In the genomic region with DNA sequence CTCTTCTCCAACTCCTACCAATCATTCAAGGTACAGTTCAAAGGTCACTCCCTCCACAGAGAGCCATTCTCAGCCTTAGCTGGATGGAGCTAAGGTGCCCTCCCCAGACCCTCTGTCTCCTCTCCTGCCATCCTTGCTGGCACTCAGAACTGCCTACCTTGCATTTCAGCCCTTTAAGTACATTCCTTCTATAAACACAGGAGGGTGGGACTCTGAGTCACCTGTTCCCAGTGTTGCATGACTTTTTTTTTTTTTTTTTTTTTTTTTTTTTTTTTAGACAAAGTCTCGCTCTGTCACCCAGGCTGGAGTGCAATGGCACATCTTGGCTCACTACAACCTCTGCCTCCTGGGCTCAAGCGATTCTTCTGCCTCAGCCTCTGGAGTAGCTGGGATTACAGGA, we compare ENCODE assay signal across 8 cellular contexts. TPM values are rescaled to one million over a fixed set of nuclear protein-coding genes. Genes with fewer than 3 reads are reported as not detected.
A peak's percentile ranks its signal among the peaks of the same experiment; 100 is the strongest.
DNase-seq lines count a peak whose midpoint lies in the region; ATAC-seq, FAIRE-seq and TF ChIP-seq lines count a peak whose summit lies in the region.
"Not testable (repeated sequence)": the region's sequence is repeated elsewhere in the genome, so short reads cannot be mapped to it uniquely, and the experiment has no call there.
"Had no signal": no experiment of that assay in that cellular context is flagged by ENCODE, and none has a peak within 500 bp of the region (broad histone marks: within the 10 kb centered on the region; RNA-seq: fewer than 3 reads in every experiment).

No MANE protein-coding gene starts in this region.

- not testable (repeated sequence) for H3K79me2 ChIP-seq in K562 (ENCODE audit: control insufficient read depth, insufficient read depth, low read length)

- DNase-seq in ELR (ENCODE audit: low read depth) (peak; percentile 65), HuH-7.5 (ENCODE audit: low spot score) (peak; percentile 23), NCI-H2171 treated with DMSO at 0.1 percent for 48 hours (lab: John Stamatoyannopoulos, UW) (peak; percentile 71), prostate gland (ENCODE audit: low spot score) (peak; percentile 46)
- DNase-seq in K562 (ENCODE audit: extremely low read depth in 1 of 4, low spot score in 3 of 4); esophagus squamous epithelium (lab: John Stamatoyannopoulos, UW); left lung: not testable (repeated sequence)

- in situ Hi-C loops in K562 (cut with MboI) = not testable (repeated sequence)

- TF ChIP-seq CTCF in K562 (IDR thresholded peaks at IDR 0.05 in 2 of 3, conservative IDR thresholded peaks at IDR 0.05 in 1 of 3; ENCODE audit: insufficient read depth in 2 of 3, low read depth in 1 of 3, low read length in 3 of 3); esophagus squamous epithelium (IDR thresholded peaks at IDR 0.05); left lung (IDR thresholded peaks at IDR 0.05); prostate gland (IDR thresholded peaks at IDR 0.05): not testable (repeated sequence)

- not testable (repeated sequence) for H3K9ac ChIP-seq in K562 (ENCODE audit: insufficient read depth in 1 of 2, low read depth in 2 of 2, low read length in 2 of 2)

- H2AFZ ChIP-seq in K562 (ENCODE audit: low read depth, low read length) = not testable (repeated sequence)

- H3K9me3 ChIP-seq in K562 (replicated peaks; ENCODE audit: control insufficient read depth, insufficient read depth, low read depth, low read length); esophagus squamous epithelium; left lung; prostate gland: not testable (repeated sequence)

- H3K27ac ChIP-seq in K562 (ENCODE audit: extremely low read depth, low read depth, low read length); left lung; prostate gland: not testable (repeated sequence)
- peak overlapping the region in 3 of 4 donors; percentile 69 to 84 (median 82) for H3K27ac ChIP-seq in esophagus squamous epithelium

- POLR2A ChIA-PET in K562 (lab: Yijun Ruan, JAX) = interaction anchor here (1.0 kb wide), 1 partner anchor 10 kb away, joined by 4 read pairs; no protein-coding TSS in a partner anchor

- not testable (repeated sequence) for H3K36me3 ChIP-seq in K562 (ENCODE audit: control insufficient read depth, insufficient read depth, low read length); esophagus squamous epithelium; left lung; prostate gland

- TF ChIP-seq RAD21 in K562 (CRISPR knock-in tag; conservative IDR thresholded peaks at IDR 0.05 in 1 of 2, IDR thresholded peaks at IDR 0.05 in 1 of 2) = not testable (repeated sequence)

- CTCF ChIA-PET in K562 (lab: Yijun Ruan, JAX; ENCODE audit: low intra/inter-chr PET ratio) = not testable (repeated sequence)

- not testable (repeated sequence) for TF ChIP-seq POLR2A in K562 (conservative IDR thresholded peaks at IDR 0.05); esophagus squamous epithelium (IDR thresholded peaks at IDR 0.05); prostate gland (IDR thresholded peaks at IDR 0.05)

- not testable (repeated sequence) for H3K4me1 ChIP-seq in K562 (replicated peaks in 1 of 2; ENCODE audit: control insufficient read depth in 2 of 2, insufficient read depth in 2 of 2, low read length in 2 of 2); left lung; prostate gland (replicated peaks)
- peaks cover 0 to 28% (median 5%) of the 10 kb centered on the region in 3 donors for H3K4me1 ChIP-seq in esophagus squamous epithelium

- no CpG with 5 or more reads among the region's 2 CpGs for WGBS in K562 (ENCODE audit: insufficient coverage, low coverage, missing lambda C conversion rate)
- WGBS in esophagus squamous epithelium, 2 donors = 61 to 69% methylated on average over 2 of the region's 2 CpGs
- WGBS in prostate gland = 59% methylated on average over 2 of the region's 2 CpGs

- H4K20me1 ChIP-seq in K562 (replicated peaks; ENCODE audit: control insufficient read depth, insufficient read depth, low read length) = not testable (repeated sequence)

- intact Hi-C loops in K562 (cut with micrococcal nuclease); esophagus squamous epithelium (cut with DNase I); left lung (cut with DNase I); prostate gland (cut with DNase I): not testable (repeated sequence)

- H3K27me3 ChIP-seq in K562 (ENCODE audit: control insufficient read depth in 2 of 2, insufficient read depth in 2 of 2, low read length in 2 of 2); esophagus squamous epithelium; left lung; prostate gland (replicated peaks; ENCODE audit: insufficient read depth): not testable (repeated sequence)

- ATAC-seq in K562 = not testable (repeated sequence)
- ATAC-seq in left lung = peak; percentile 95

- not testable (repeated sequence) for H3K4me3 ChIP-seq in K562, esophagus squamous epithelium, left lung, prostate gland

- TF ChIP-seq EP300 in K562 (IDR thresholded peaks at IDR 0.05; ENCODE audit: low read length) = not testable (repeated sequence)

- not testable (repeated sequence) for FAIRE-seq in K562 (lab: Jason Lieb, UNC)

- not testable (repeated sequence) for BruUV-seq in K562 (replicated peaks; lab: Mats Ljungman, UMichigan)

- not testable (repeated sequence) for H3K4me2 ChIP-seq in K562 (ENCODE audit: insufficient read depth, low read length)

- H3K9me1 ChIP-seq in K562 (ENCODE audit: control insufficient read depth, insufficient read depth, low read length) = not testable (repeated sequence)

TF ChIP-seq in K562, 482 proteins besides CTCF, POLR2A, EP300 and RAD21:
- TF ChIP-seq ZNF384 (IDR thresholded peaks at IDR 0.05; ENCODE audit: low read depth, low read length) (peak; percentile 61), NR2C1 (IDR thresholded peaks at IDR 0.05) (0 out of 2 replicates have a peak, but pooled peaks have one; percentile 19)
- TF ChIP-seq NR2C1 (tag; IDR thresholded peaks at IDR 0.05) = not testable (repeated sequence)

RNA-seq across cellular contexts. Expression of a gene that starts 8.5 kb away (rescaled TPM):
- total RNA-seq in K562 (2011; cell fraction: chromatin; rRNA removed; ENCODE audit: low replicate concordance) = 0.49 and 0.81 TPM in 2 replicates
- total RNA-seq in K562 (2011; cell fraction: nucleolus; rRNA removed) = 0.33 and 0.66 TPM in 2 replicates
- total RNA-seq in K562 (2011; cell fraction: nucleoplasm; rRNA removed) = 0.37 TPM in 1 of 2 replicates, not detected in the other
- total RNA-seq in K562 (2014; rRNA removed) (0.14 and 0.29 TPM in 2 replicates), K562 (2014; rRNA removed; fragmentation: Illumina TruSeq; extraction: Trizol) (0.22 and 0.25 TPM in 2 replicates), K562 (2015; rRNA removed; fragmentation: Illumina TruSeq; extraction: Trizol) (0.19 and 0.43 TPM in 2 replicates), K562 (2021) (0.16 and 0.29 TPM in 2 replicates), esophagus squamous epithelium (1 to 10 TPM; 1.8 to 7.2 (median 3.4) TPM), left lung (1 to 10 TPM; 5.3 to 6.0 TPM), prostate gland (10 to 100 TPM in 1 of 2 donors, 1 to 10 TPM in 1; 8.8 to 22.3 TPM)
- polyA plus RNA-seq in K562 (2011; rRNA removed) (0.85 and 1.7 TPM in 2 replicates), K562 (2014; fragmentation: Illumina TruSeq; extraction: Trizol) (0.26 and 0.36 TPM in 2 replicates), K562 (2014; fragmentation: Nextera tagmentation; extraction: Ambion mirVana) (under 1 TPM; 0.06 to 0.08 TPM), K562 (2014; rRNA removed) (0.17 and 0.76 TPM in 2 replicates)
- 0.94 and 2.0 TPM in 2 replicates for polyA plus RNA-seq in K562 (2011; cell fraction: cytosol; rRNA removed)
- 0.64 and 1.2 TPM in 2 replicates for polyA plus RNA-seq in K562 (2011; cell fraction: nucleus; rRNA removed)
- polyA plus RNA-seq in K562 (2012) = 0.43 and 2.2 TPM in 2 replicates
- 0.63 and 1.1 TPM in 2 replicates for polyA minus RNA-seq in K562 (2011; rRNA and poly(A)+ RNA removed)
- not detected in 2 replicates for polyA minus RNA-seq in K562 (2011; cell fraction: cytosol; rRNA and poly(A)+ RNA removed)
- 0.27 and 0.44 TPM in 2 replicates for polyA minus RNA-seq in K562 (2011; cell fraction: nucleus; rRNA and poly(A)+ RNA removed)

RNA-seq across cellular contexts. Expression of a gene that starts 29.9 kb away (rescaled TPM):
- total RNA-seq in K562 (2011; cell fraction: chromatin; rRNA removed; ENCODE audit: low replicate concordance) = not detected in 2 replicates
- 0.33 TPM in 1 of 2 replicates, not detected in the other for total RNA-seq in K562 (2011; cell fraction: nucleolus; rRNA removed)
- total RNA-seq in K562 (2011; cell fraction: nucleoplasm; rRNA removed) = not detected in 2 replicates
- 0.18 and 0.69 TPM in 2 replicates for total RNA-seq in K562 (2014; rRNA removed)
- total RNA-seq in K562 (2014; rRNA removed; fragmentation: Illumina TruSeq; extraction: Trizol) = 0.15 and 0.19 TPM in 2 replicates
- total RNA-seq in K562 (2015; rRNA removed; fragmentation: Illumina TruSeq; extraction: Trizol) = not detected in 2 replicates
- total RNA-seq in K562 (2021) = 0.20 and 0.22 TPM in 2 replicates
- polyA plus RNA-seq in K562 (2011; rRNA removed) = 0.08 and 0.34 TPM in 2 replicates
- 0.58 and 0.78 TPM in 2 replicates for polyA plus RNA-seq in K562 (2011; cell fraction: cytosol; rRNA removed)
- polyA plus RNA-seq in K562 (2011; cell fraction: nucleus; rRNA removed) = 0.41 TPM in 1 of 2 replicates, not detected in the other
- polyA plus RNA-seq in K562 (2012) = 0.10 and 0.18 TPM in 2 replicates
- polyA plus RNA-seq in K562 (2014; fragmentation: Illumina TruSeq; extraction: Trizol) = not detected in 2 replicates
- polyA plus RNA-seq in K562 (2014; fragmentation: Nextera tagmentation; extraction: Ambion mirVana) = not detected
- 0.23 and 0.28 TPM in 2 replicates for polyA plus RNA-seq in K562 (2014; rRNA removed)
- not detected in 2 replicates for polyA minus RNA-seq in K562 (2011; rRNA and poly(A)+ RNA removed)
- not detected in 2 replicates for polyA minus RNA-seq in K562 (2011; cell fraction: cytosol; rRNA and poly(A)+ RNA removed)
- polyA minus RNA-seq in K562 (2011; cell fraction: nucleus; rRNA and poly(A)+ RNA removed) = not detected in 2 replicates
- 10 to 100 TPM in 3 of 4 donors, 1 to 10 TPM in 1; 6.1 to 15.6 (median 13.5) TPM for total RNA-seq in esophagus squamous epithelium
- total RNA-seq in left lung = 1 to 10 TPM; 2.0 to 3.1 TPM
- 10 to 100 TPM; 22.1 to 68.4 TPM for total RNA-seq in prostate gland
- polyA plus RNA-seq: AG04450 had no signal
